ENCODE assay signal across 8 cellular contexts in genomic region chr6:31736026-31736767, GRCh38. TPM values are rescaled to one million over a fixed set of nuclear protein-coding genes. Genes with fewer than 3 reads are reported as not detected.
A peak's percentile ranks its signal among the peaks of the same experiment; 100 is the strongest.
DNase-seq lines count a peak whose midpoint lies in the region; ATAC-seq and TF ChIP-seq lines count a peak whose summit lies in the region.

Gene CLIC1, minus strand, starts transcription at chr6:31736530. Its CDS starts 230 bp downstream, at chr6:31736300.

- H3K4me3 ChIP-seq in Jurkat, Clone E6-1 (ENCODE audit: low read length): peak within 1 kb of the TSS; percentile 98
- peak within 1 kb of the TSS; percentile 52 for H3K4me3 ChIP-seq in neural cell (ENCODE audit: low read length)

- no peak for TF ChIP-seq RAD21 in neural cell (conservative IDR thresholded peaks at IDR 0.05)

- peak within 1 kb of the TSS; percentile 49 for H3K9ac ChIP-seq in neural cell (ENCODE audit: low read length)

- no peaks in the 10 kb centered on the region for H3K27me3 ChIP-seq in neural cell (ENCODE audit: insufficient read depth, low read depth, low read length)

- H3K9me2 ChIP-seq in neural cell (ENCODE audit: insufficient read depth, low read length): no peaks in the 10 kb centered on the region

- H3K9me3 Mint-ChIP-seq in activated T-helper 2 cell treated with anti-CD3 and anti-CD28 coated beads, Interferon-gamma antibody, Interleukin-2, Interleukin-4, amounts not matched to agents 10 μg/mL and 5 μg/mL and 100 μg/mL, durations not matched to agents 14 hours and 24 hours and 36 hours: no peaks in the 10 kb centered on the region

- DNase-seq in GM10266 (ENCODE audit: extremely low spot score) (peak; percentile 83), SHP77 treated with DMSO at 0.1 percent for 48 hours (lab: John Stamatoyannopoulos, UW) (peak; percentile 41), fibroblast of peridontal ligament (ENCODE audit: extremely low read depth) (peak; percentile 70), stromal cell of bone marrow (ENCODE audit: low read depth) (peak; percentile 80)
- DNase-seq in Jurkat, Clone E6-1 (ENCODE audit: low read depth, low spot score): peak; percentile 73
- peak; percentile 79 for DNase-seq in activated T-helper 2 cell treated with anti-CD3 and anti-CD28 coated beads, Interferon-gamma antibody, Interleukin-2, Interleukin-4, amounts not matched to agents 10 μg/mL and 5 μg/mL and 100 μg/mL, durations not matched to agents 14 hours and 24 hours and 36 hours (ENCODE audit: low spot score)

- H3F3A ChIP-seq in neural cell (ENCODE audit: insufficient read depth, low read length, poor library complexity, severe bottlenecking): no peaks in the 10 kb centered on the region

- no peak for TF ChIP-seq EP300 in neural cell (conservative IDR thresholded peaks at IDR 0.05; ENCODE audit: poor library complexity, severe bottlenecking)

- H3K4me2 ChIP-seq in neural cell (ENCODE audit: low read length): no peak within 1 kb of the TSS

- H3K36me3 ChIP-seq in neural cell (ENCODE audit: insufficient read depth, low read length): no peaks in the 10 kb centered on the region

- H3K9me3 ChIP-seq in neural cell (ENCODE audit: low read length): no peaks in the 10 kb centered on the region

- peaks cover 52% of the 10 kb centered on the region for H3K4me1 Mint-ChIP-seq in activated T-helper 2 cell treated with anti-CD3 and anti-CD28 coated beads, Interferon-gamma antibody, Interleukin-2, Interleukin-4, amounts not matched to agents 10 μg/mL and 5 μg/mL and 100 μg/mL, durations not matched to agents 14 hours and 24 hours and 36 hours (ENCODE audit: low read depth)

- ATAC-seq in GM21381 (IDR thresholded peaks at IDR 0.05; ENCODE audit: unreplicated experiment): no peak

- peaks cover 60% of the 10 kb centered on the region for H3K36me3 Mint-ChIP-seq in activated T-helper 2 cell treated with anti-CD3 and anti-CD28 coated beads, Interferon-gamma antibody, Interleukin-2, Interleukin-4, amounts not matched to agents 10 μg/mL and 5 μg/mL and 100 μg/mL, durations not matched to agents 14 hours and 24 hours and 36 hours (ENCODE audit: low read depth)

- intact Hi-C loops in activated T-helper 2 cell treated with anti-CD3 and anti-CD28 coated beads, Interferon-gamma antibody, Interleukin-2, Interleukin-4, amounts not matched to agents 10 μg/mL and 5 μg/mL and 100 μg/mL, durations not matched to agents 14 hours and 24 hours and 36 hours (cut with micrococcal nuclease): no loop called here

- no peaks in the 10 kb centered on the region for H3K79me2 ChIP-seq in neural cell (replicated peaks; ENCODE audit: insufficient read depth, low read length)

- TF ChIP-seq CTCF in GM10266 (IDR thresholded peaks at IDR 0.05; ENCODE audit: control insufficient read depth, insufficient read depth, low read depth, missing control alignments): no peak
- no peak for TF ChIP-seq CTCF in neural cell (IDR thresholded peaks at IDR 0.05; ENCODE audit: poor library complexity, severe bottlenecking)

- peak within 1 kb of the TSS; percentile 91 for H3K27ac Mint-ChIP-seq in activated T-helper 2 cell treated with anti-CD3 and anti-CD28 coated beads, Interferon-gamma antibody, Interleukin-2, Interleukin-4, amounts not matched to agents 10 μg/mL and 5 μg/mL and 100 μg/mL, durations not matched to agents 14 hours and 24 hours and 36 hours

- H3K27me3 Mint-ChIP-seq in activated T-helper 2 cell treated with anti-CD3 and anti-CD28 coated beads, Interferon-gamma antibody, Interleukin-2, Interleukin-4, amounts not matched to agents 10 μg/mL and 5 μg/mL and 100 μg/mL, durations not matched to agents 14 hours and 24 hours and 36 hours (ENCODE audit: low read depth): no peaks in the 10 kb centered on the region

- H3K27ac ChIP-seq in neural cell (ENCODE audit: low read length): no peak within 1 kb of the TSS

- H3K4me3 Mint-ChIP-seq in activated T-helper 2 cell treated with anti-CD3 and anti-CD28 coated beads, Interferon-gamma antibody, Interleukin-2, Interleukin-4, amounts not matched to agents 10 μg/mL and 5 μg/mL and 100 μg/mL, durations not matched to agents 14 hours and 24 hours and 36 hours (ENCODE audit: low read depth): peak within 1 kb of the TSS; percentile 93

- H4K20me1 ChIP-seq in neural cell (ENCODE audit: insufficient read depth): no peaks in the 10 kb centered on the region

- peak within 1 kb of the TSS; percentile 65 for H2AFZ ChIP-seq in neural cell (ENCODE audit: low read depth, low read length)

TF ChIP-seq in neural cell, 6 proteins besides CTCF, POLR2A, EP300 and RAD21:
- TF ChIP-seq POLR2AphosphoS5 (IDR thresholded peaks at IDR 0.05) (no peak), TAF1 (IDR thresholded peaks at IDR 0.05; ENCODE audit: low read depth) (no peak), EZH2 (IDR thresholded peaks at IDR 0.05; ENCODE audit: borderline replicate concordance, insufficient read depth, low read length, poor library complexity, severe bottlenecking) (no peak), SMC3 (conservative IDR thresholded peaks at IDR 0.05; ENCODE audit: poor library complexity) (no peak), MXI1 (conservative IDR thresholded peaks at IDR 0.05; ENCODE audit: poor library complexity, severe bottlenecking) (no peak)
- TF ChIP-seq, protein P1, sequence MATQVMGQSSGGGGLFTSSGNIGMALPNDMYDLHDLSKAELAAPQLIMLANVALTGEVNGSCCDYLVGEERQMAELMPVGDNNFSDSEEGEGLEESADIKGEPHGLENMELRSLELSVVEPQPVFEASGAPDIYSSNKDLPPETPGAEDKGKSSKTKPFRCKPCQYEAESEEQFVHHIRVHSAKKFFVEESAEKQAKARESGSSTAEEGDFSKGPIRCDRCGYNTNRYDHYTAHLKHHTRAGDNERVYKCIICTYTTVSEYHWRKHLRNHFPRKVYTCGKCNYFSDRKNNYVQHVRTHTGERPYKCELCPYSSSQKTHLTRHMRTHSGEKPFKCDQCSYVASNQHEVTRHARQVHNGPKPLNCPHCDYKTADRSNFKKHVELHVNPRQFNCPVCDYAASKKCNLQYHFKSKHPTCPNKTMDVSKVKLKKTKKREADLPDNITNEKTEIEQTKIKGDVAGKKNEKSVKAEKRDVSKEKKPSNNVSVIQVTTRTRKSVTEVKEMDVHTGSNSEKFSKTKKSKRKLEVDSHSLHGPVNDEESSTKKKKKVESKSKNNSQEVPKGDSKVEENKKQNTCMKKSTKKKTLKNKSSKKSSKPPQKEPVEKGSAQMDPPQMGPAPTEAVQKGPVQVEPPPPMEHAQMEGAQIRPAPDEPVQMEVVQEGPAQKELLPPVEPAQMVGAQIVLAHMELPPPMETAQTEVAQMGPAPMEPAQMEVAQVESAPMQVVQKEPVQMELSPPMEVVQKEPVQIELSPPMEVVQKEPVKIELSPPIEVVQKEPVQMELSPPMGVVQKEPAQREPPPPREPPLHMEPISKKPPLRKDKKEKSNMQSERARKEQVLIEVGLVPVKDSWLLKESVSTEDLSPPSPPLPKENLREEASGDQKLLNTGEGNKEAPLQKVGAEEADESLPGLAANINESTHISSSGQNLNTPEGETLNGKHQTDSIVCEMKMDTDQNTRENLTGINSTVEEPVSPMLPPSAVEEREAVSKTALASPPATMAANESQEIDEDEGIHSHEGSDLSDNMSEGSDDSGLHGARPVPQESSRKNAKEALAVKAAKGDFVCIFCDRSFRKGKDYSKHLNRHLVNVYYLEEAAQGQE (IDR thresholded peaks at IDR 0.05; ENCODE audit: borderline replicate concordance): no peak

RNA-seq across cellular contexts. Expression of gene CLIC1, which starts in this region (rescaled TPM):
- polyA plus RNA-seq in Jurkat, Clone E6-1 (2012; ENCODE audit: insufficient read depth, insufficient read length): 526 TPM
- 412 and 423 TPM in 2 replicates for total RNA-seq in activated T-helper 2 cell treated with anti-CD3 and anti-CD28 coated beads, Interferon-gamma antibody, Interleukin-2, Interleukin-4, amounts not matched to agents 10 μg/mL and 5 μg/mL and 100 μg/mL, durations not matched to agents 14 hours and 24 hours and 36 hours
- polyA plus RNA-seq in neural cell: 5.5 and 5.7 TPM in 2 replicates
- polyA minus RNA-seq in neural cell: 2.7 and 2.9 TPM in 2 replicates
